In genomic region chr1:212566522-212567479, GRCh38 we compare ENCODE assay signal across 8 cellular contexts. TPM values are rescaled to one million over a fixed set of nuclear protein-coding genes. Genes with fewer than 3 reads are reported as not detected.
DNase-seq lines count a peak whose midpoint lies in the region; ATAC-seq lines count a peak whose summit lies in the region.

No MANE protein-coding gene starts in this region.

- peaks cover 1 to 3% of the 10 kb centered on the region in 2 donors for H3K36me3 Mint-ChIP-seq in CD4-positive, alpha-beta memory T cell

- peak overlapping the region; percentile 90 to 99 (median 96) for H3K4me3 Mint-ChIP-seq in CD4-positive, alpha-beta memory T cell

- H3K27me3 Mint-ChIP-seq in CD4-positive, alpha-beta memory T cell, result no peaks in the 10 kb centered on the region

- POLR2A ChIA-PET in CD4-positive, alpha-beta memory T cell (lab: Charles Lee; ENCODE audit: partially characterized antibody), result interaction anchor here (1.0 to 1.9 kb wide), 4 partner anchors 9 to 225 kb away, joined by 3 to 15 read pairs (median 6); partner anchors contain the start of genes NSL1 and TATDN3

- CTCF ChIA-PET in CD4-positive, alpha-beta memory T cell (lab: Charles Lee; ENCODE audit: partially characterized antibody), result interaction anchor here (1.0 to 1.2 kb wide), 3 partner anchors 8 to 63 kb away, joined by 3 read pairs; no protein-coding TSS in a partner anchor

- H3K9me3 ChIP-seq in CD4-positive, alpha-beta memory T cell (ENCODE audit: control insufficient read depth in 1 of 2, low read length in 2 of 2), result no peaks in the 10 kb centered on the region
- no peaks in the 10 kb centered on the region for H3K9me3 ChIP-seq in thymus (ENCODE audit: control insufficient read depth)

- intact Hi-C loops in CD4-positive, alpha-beta memory T cell (cut with micrococcal nuclease), result loop anchor here (2.0 kb wide), 2 partner anchors 42 to 90 kb away; partner anchors contain the start of gene ATF3

- H3K4me1 Mint-ChIP-seq in CD4-positive, alpha-beta memory T cell, result peaks cover 7 to 15% (median 10%) of the 10 kb centered on the region in 4 donors

- H3K27ac Mint-ChIP-seq in CD4-positive, alpha-beta memory T cell, result peak overlapping the region; percentile 54 to 95 (median 93)

- H3K4me3 ChIP-seq in CD4-positive, alpha-beta memory T cell (ENCODE audit: low read length in 2 of 2), result peak overlapping the region; percentile 63 to 82
- H3K4me3 ChIP-seq in thymus (ENCODE audit: low read length), result peak overlapping the region; percentile 39

- peaks cover 0 to 9% (median 3%) of the 10 kb centered on the region in 8 donors for H3K9me3 Mint-ChIP-seq in CD4-positive, alpha-beta memory T cell

- peak; percentile 99 for ATAC-seq in GM19328 (IDR thresholded peaks at IDR 0.05; ENCODE audit: unreplicated experiment)
- peak; percentile 99 for ATAC-seq in HG03439 (IDR thresholded peaks at IDR 0.05; ENCODE audit: unreplicated experiment)

- no peaks in the 10 kb centered on the region for H3K27me3 ChIP-seq in CD4-positive, alpha-beta memory T cell (ENCODE audit: insufficient read depth, low read length)
- peaks cover 3% of the 10 kb centered on the region for H3K27me3 ChIP-seq in thymus (ENCODE audit: control insufficient read depth, insufficient read depth)

- peaks cover 13% of the 10 kb centered on the region for H3K4me1 ChIP-seq in CD4-positive, alpha-beta memory T cell (ENCODE audit: insufficient read depth, low read length)
- H3K4me1 ChIP-seq in thymus (ENCODE audit: control insufficient read depth, insufficient read depth, low read length), result no peaks in the 10 kb centered on the region

- H3K27ac ChIP-seq in CD4-positive, alpha-beta memory T cell (ENCODE audit: low read depth, low read length), result peak overlapping the region; percentile 34
- peak overlapping the region; percentile 31 for H3K27ac ChIP-seq in thymus (ENCODE audit: low read depth)

- no peaks in the 10 kb centered on the region for H3K36me3 ChIP-seq in CD4-positive, alpha-beta memory T cell (ENCODE audit: insufficient read depth, low read length)
- H3K36me3 ChIP-seq in thymus (ENCODE audit: control insufficient read depth, insufficient read depth), result no peaks in the 10 kb centered on the region

- peak; percentile 34 to 75 (median 41) for DNase-seq in CD4-positive, alpha-beta memory T cell
- DNase-seq in NCI-H748 treated with DMSO at 0.1 percent for 48 hours (lab: John Stamatoyannopoulos, UW) (peak; percentile 42), fibroblast of gingiva (ENCODE audit: low read depth) (peak; percentile 79), non-pigmented ciliary epithelial cell (ENCODE audit: low read depth) (peak; percentile 36)
- peak; percentile 63 for DNase-seq in activated CD8-positive, alpha-beta memory T cell treated with anti-CD3 and anti-CD28 coated beads, Interleukin-2, amount 50 U/mL, for 48 hours

- 2% methylated on average over 16 of the region's 16 CpGs for WGBS in thymus

RNA-seq across cellular contexts. Expression of gene ATF3, which starts 41.8 kb away (rescaled TPM):
- total RNA-seq in CD4-positive, alpha-beta memory T cell, result 1 to 10 TPM; 2.7 to 3.1 TPM
- polyA plus RNA-seq in CD4-positive, alpha-beta memory T cell, result under 1 TPM in 1 of 2 donors, not detected in 1; 0.09 TPM
- 34.6 TPM for polyA plus RNA-seq in thymus

Comparison
In these comparisons a context has a peak if more than half of its experiments do, and no peak if none do; other contexts are left out.
1. Peak in every context shown above with its lines: DNase-seq, ATAC-seq, H3K4me3 ChIP-seq and H3K27ac ChIP-seq.
2. RNA of gene ATF3, which starts 41.8 kb away (polyA plus RNA-seq): 34.6 TPM in thymus (single experiment); 0.09 TPM in CD4-positive, alpha-beta memory T cell; every median in the first group is over 10 times any median in the second.